18 cellular contexts compared by ENCODE assay signal in genomic region chr4:187362937-187363336, GRCh38.
DNase-seq lines count a peak whose midpoint lies in the region; ATAC-seq and TF ChIP-seq lines count a peak whose summit lies in the region.
"Had no signal": no experiment of that assay in that cellular context is flagged by ENCODE, and none has a peak within 500 bp of the region (broad histone marks: within the 10 kb centered on the region; RNA-seq: fewer than 3 reads in every experiment).

No MANE protein-coding gene starts in this region.

- H2AK5ac ChIP-seq in mesenchymal stem cell (ENCODE audit: low read length, severe bottlenecking), result no peak overlapping the region

- H3K14ac ChIP-seq in mesenchymal stem cell (ENCODE audit: low read length in 2 of 2), result peak overlapping the region in 1 of 2 experiments; percentile 62

- H4K8ac ChIP-seq in mesenchymal stem cell (ENCODE audit: low read length), result no peak overlapping the region

- H3K27me3 ChIP-seq in mesenchymal stem cell (ENCODE audit: control insufficient read depth in 1 of 2, insufficient read depth in 1 of 2, low read length in 2 of 2) (no peaks in the 10 kb centered on the region), osteoblast (ENCODE audit: insufficient read depth, low read length) (no peaks in the 10 kb centered on the region)

- H2BK120ac ChIP-seq in mesenchymal stem cell (ENCODE audit: low read depth, low read length), result no peak overlapping the region

- H3K36me3 Mint-ChIP-seq in WTC11, result no peaks in the 10 kb centered on the region
- H3K36me3 Mint-ChIP-seq in stimulated activated memory B cell treated with anti-CD40 and anti-IgM and Interleukin-4, amounts not matched to agents 10 μg/mL and 1 μg/mL and 100 μg/mL, for 72 hours, result no peaks in the 10 kb centered on the region
- H3K36me3 Mint-ChIP-seq: CD4-positive, alpha-beta memory T cell had no signal

- no peak for TF ChIP-seq CTCF in WTC11 (IDR thresholded peaks at IDR 0.05)
- no peak for TF ChIP-seq CTCF in osteoblast (IDR thresholded peaks at IDR 0.05; ENCODE audit: extremely low read depth, low read depth, low read length)

- no peak overlapping the region for H3K27ac Mint-ChIP-seq in WTC11
- no peak overlapping the region for H3K27ac Mint-ChIP-seq in stimulated activated memory B cell treated with anti-CD40 and anti-IgM and Interleukin-4, amounts not matched to agents 10 μg/mL and 1 μg/mL and 100 μg/mL, for 72 hours
- H3K27ac Mint-ChIP-seq: CD4-positive, alpha-beta memory T cell; HFFc6 had no signal

- ATAC-seq in WTC11, result no peak
- peak; percentile 54 for ATAC-seq in stimulated activated memory B cell treated with anti-CD40 and anti-IgM and Interleukin-4, amounts not matched to agents 10 μg/mL and 1 μg/mL and 100 μg/mL, for 72 hours
- ATAC-seq: A549 had no signal

- H3K4ac ChIP-seq in mesenchymal stem cell (ENCODE audit: low read depth in 1 of 2, low read length in 2 of 2), result no peak overlapping the region

- 95% methylated on average over 21 of the region's 24 CpGs for WGBS in mesenchymal stem cell

- H3K27me3 Mint-ChIP-seq in WTC11 (ENCODE audit: low read depth), result no peaks in the 10 kb centered on the region
- no peaks in the 10 kb centered on the region for H3K27me3 Mint-ChIP-seq in stimulated activated memory B cell treated with anti-CD40 and anti-IgM and Interleukin-4, amounts not matched to agents 10 μg/mL and 1 μg/mL and 100 μg/mL, for 72 hours
- H3K27me3 Mint-ChIP-seq: CD4-positive, alpha-beta memory T cell had no signal

- no peak overlapping the region for H3K9ac ChIP-seq in mesenchymal stem cell (ENCODE audit: low read length)

- POLR2A ChIA-PET in WTC11 (lab: Charles Lee), result no interaction called here

- peaks cover 6% of the 10 kb centered on the region for H3K4me1 ChIP-seq in mesenchymal stem cell (ENCODE audit: control insufficient read depth, insufficient read depth, low read depth, low read length)
- H3K4me1 ChIP-seq in osteoblast (ENCODE audit: insufficient read depth, low read length), result no peaks in the 10 kb centered on the region
- H3K4me1 ChIP-seq: A549, HAP-1 had no signal

- DNase-seq in WTC11 (ENCODE audit: low spot score), result no peak
- no peak for DNase-seq in mesenchymal stem cell
- DNase-seq in osteoblast (ENCODE audit: insufficient read length, low spot score, missing footprints), result peak; percentile 29
- no peak for DNase-seq in KBM-7
- DNase-seq in NCI-H2081 treated with DMSO at 0.1 percent for 48 hours (lab: John Stamatoyannopoulos, UW), result no peak
- DNase-seq in NCI-H510A (lab: John Stamatoyannopoulos, UW), result no peak
- DNase-seq: 8988T; C1 segment of cervical spinal cord; Calu3; CD4-positive, alpha-beta memory T cell; COR-L47; DMS153; DND-41; GOT3; HFFc6 had no signal

- no peaks in the 10 kb centered on the region for H3K79me2 ChIP-seq in osteoblast (ENCODE audit: insufficient read depth, low read length)

- no peak overlapping the region for H2BK5ac ChIP-seq in mesenchymal stem cell (ENCODE audit: low read depth, low read length, poor library complexity, severe bottlenecking)

- H3K9me3 Mint-ChIP-seq in WTC11, result no peaks in the 10 kb centered on the region; the same call in 1 of the 2 replicates
- H3K9me3 Mint-ChIP-seq in stimulated activated memory B cell treated with anti-CD40 and anti-IgM and Interleukin-4, amounts not matched to agents 10 μg/mL and 1 μg/mL and 100 μg/mL, for 72 hours, result peaks cover 5% of the 10 kb centered on the region
- H3K9me3 Mint-ChIP-seq: HFFc6 had no signal

- H4K20me1 ChIP-seq in osteoblast (ENCODE audit: insufficient read depth, low read length), result no peaks in the 10 kb centered on the region

- H2AFZ ChIP-seq in mesenchymal stem cell (ENCODE audit: low read depth, low read length) (no peak overlapping the region), osteoblast (ENCODE audit: low read length) (no peak overlapping the region)

- CTCF ChIA-PET in WTC11 (lab: Charles Lee), result interaction anchor here (2.1 kb wide), 1 partner anchor 17 kb away, joined by 6 read pairs; no protein-coding TSS in a partner anchor

- H3K79me1 ChIP-seq in mesenchymal stem cell (replicated peaks; ENCODE audit: low read length, poor library complexity, severe bottlenecking), result no peaks in the 10 kb centered on the region

- H2BK15ac ChIP-seq in mesenchymal stem cell (ENCODE audit: low read depth, poor library complexity, severe bottlenecking), result no peak overlapping the region

- H3K27ac ChIP-seq in mesenchymal stem cell (ENCODE audit: low read length, poor library complexity, severe bottlenecking) (no peak overlapping the region), osteoblast (ENCODE audit: low read depth, low read length) (no peak overlapping the region)
- H3K27ac ChIP-seq: A549 had no signal

- no peak overlapping the region for H2BK12ac ChIP-seq in mesenchymal stem cell (ENCODE audit: low read length in 2 of 2)

- no peak overlapping the region for H3K4me3 Mint-ChIP-seq in WTC11
- no peak overlapping the region for H3K4me3 Mint-ChIP-seq in stimulated activated memory B cell treated with anti-CD40 and anti-IgM and Interleukin-4, amounts not matched to agents 10 μg/mL and 1 μg/mL and 100 μg/mL, for 72 hours
- H3K4me3 Mint-ChIP-seq: CD4-positive, alpha-beta memory T cell; HFFc6 had no signal

- H3K9me3 ChIP-seq in mesenchymal stem cell (ENCODE audit: control insufficient read depth, low read length) (no peaks in the 10 kb centered on the region), osteoblast (ENCODE audit: low read depth, low read length) (no peaks in the 10 kb centered on the region)
- H3K9me3 ChIP-seq: A549, HAP-1 had no signal

- no peak overlapping the region for H3K23ac ChIP-seq in mesenchymal stem cell (ENCODE audit: low read length in 2 of 2)

- no peak overlapping the region for H3K18ac ChIP-seq in mesenchymal stem cell (ENCODE audit: low read depth in 1 of 2, low read length in 2 of 2)

- no peaks in the 10 kb centered on the region for H3K36me3 ChIP-seq in mesenchymal stem cell (ENCODE audit: control insufficient read depth in 1 of 2, insufficient read depth in 2 of 2, low read depth in 1 of 2, low read length in 2 of 2)
- H3K36me3 ChIP-seq in osteoblast (ENCODE audit: insufficient read depth, low read length), result no peaks in the 10 kb centered on the region
- H3K36me3 ChIP-seq: HAP-1 had no signal

- in situ Hi-C loops in KBM-7 (cut with MboI; ENCODE audit: low pct_unique_long_range_greater_than_20kb, low sequenced_read_pairs), result no loop called here

- no peak overlapping the region for H3K4me3 ChIP-seq in mesenchymal stem cell (ENCODE audit: insufficient read depth in 1 of 2, low read depth in 1 of 2, low read length in 2 of 2)
- no peak overlapping the region for H3K4me3 ChIP-seq in osteoblast (ENCODE audit: insufficient read depth, low read length)
- H3K4me3 ChIP-seq: A549, HAP-1 had no signal

- no peak overlapping the region for H3K4me2 ChIP-seq in mesenchymal stem cell (ENCODE audit: low read length, poor library complexity, severe bottlenecking)
- H3K4me2 ChIP-seq in osteoblast (ENCODE audit: insufficient read depth, low read length), result no peak overlapping the region
- H3K4me2 ChIP-seq: A549 had no signal

- 0 out of 2 replicates have a peak, but pooled peaks cover 5% of the 10 kb centered on the region for H3K4me1 Mint-ChIP-seq in WTC11
- H3K4me1 Mint-ChIP-seq in stimulated activated memory B cell treated with anti-CD40 and anti-IgM and Interleukin-4, amounts not matched to agents 10 μg/mL and 1 μg/mL and 100 μg/mL, for 72 hours, result no peaks in the 10 kb centered on the region
- H3K4me1 Mint-ChIP-seq: CD4-positive, alpha-beta memory T cell had no signal

- peak overlapping the region; percentile 74 for H4K91ac ChIP-seq in mesenchymal stem cell (ENCODE audit: low read length)

TF ChIP-seq in WTC11, 78 proteins besides CTCF, POLR2A, EP300 and RAD21:
- no peak for TF ChIP-seq E2F4 (CRISPR knock-in tag; IDR thresholded peaks at IDR 0.05; ENCODE audit: borderline replicate concordance, low read depth)
- 0 out of 2 replicates have a peak, but pooled peaks have one; percentile 20 for TF ChIP-seq JUN (CRISPR knock-in tag; IDR thresholded peaks at IDR 0.05)
- no peak for TF ChIP-seq ZBTB21 (CRISPR knock-in tag; IDR thresholded peaks at IDR 0.05; ENCODE audit: borderline replicate concordance)
TF ChIP-seq in WTC11: peak in this region for 1.
